Comparison of ENCODE assay signal across 23 cellular contexts in genomic region chr18:69844656-69845055, GRCh38.
"Had no signal": no experiment of that assay in that cellular context is flagged by ENCODE, and none has a peak within 500 bp of the region (broad histone marks: within the 10 kb centered on the region; RNA-seq: fewer than 3 reads in every experiment).

No MANE protein-coding gene starts in this region.

- H3K4me1 ChIP-seq: gastrocnemius medialis had no signal

- H3K4me3 ChIP-seq: coronary artery, dorsolateral prefrontal cortex, esophagus muscularis mucosa, gastrocnemius medialis, heart right ventricle, left lung, lower lobe of right lung, mucosa of descending colon had no signal

- H3K36me3 ChIP-seq: esophagus muscularis mucosa, gastrocnemius medialis, heart right ventricle, left lung, lower lobe of right lung had no signal

- H3K27me3 ChIP-seq: dorsolateral prefrontal cortex, esophagus muscularis mucosa, gastrocnemius medialis, heart right ventricle, left lung had no signal

- DNase-seq: dermis blood vessel endothelial cell; dorsolateral prefrontal cortex; effector CD4-positive, alpha-beta T cell; effector memory CD4-positive, alpha-beta T cell; foreskin keratinocyte; gastrocnemius medialis; glutamatergic neuron; head of caudate nucleus; heart right ventricle; hippocampal formation; left cardiac atrium; left lung; left ventricle myocardium superior; lower lobe of right lung; mesenchymal stem cell; mucosa of descending colon; naive B cell had no signal

- ATAC-seq: foreskin keratinocyte, gastrocnemius medialis, left cardiac atrium, left lung, left ventricle myocardium superior, lower lobe of right lung had no signal

- H3K9me3 ChIP-seq: esophagus muscularis mucosa, gastrocnemius medialis, heart right ventricle, left lung, lower lobe of right lung, mucosa of descending colon had no signal

- H3K27ac ChIP-seq: coronary artery, dorsolateral prefrontal cortex, esophagus muscularis mucosa, foreskin keratinocyte, gastrocnemius medialis, heart right ventricle, left lung, lower lobe of right lung had no signal

- FAIRE-seq: colon, endothelial cell of umbilical vein, islet of Langerhans, keratinocyte had no signal
